ENCODE assay signal across 23 cellular contexts in the genomic region with DNA sequence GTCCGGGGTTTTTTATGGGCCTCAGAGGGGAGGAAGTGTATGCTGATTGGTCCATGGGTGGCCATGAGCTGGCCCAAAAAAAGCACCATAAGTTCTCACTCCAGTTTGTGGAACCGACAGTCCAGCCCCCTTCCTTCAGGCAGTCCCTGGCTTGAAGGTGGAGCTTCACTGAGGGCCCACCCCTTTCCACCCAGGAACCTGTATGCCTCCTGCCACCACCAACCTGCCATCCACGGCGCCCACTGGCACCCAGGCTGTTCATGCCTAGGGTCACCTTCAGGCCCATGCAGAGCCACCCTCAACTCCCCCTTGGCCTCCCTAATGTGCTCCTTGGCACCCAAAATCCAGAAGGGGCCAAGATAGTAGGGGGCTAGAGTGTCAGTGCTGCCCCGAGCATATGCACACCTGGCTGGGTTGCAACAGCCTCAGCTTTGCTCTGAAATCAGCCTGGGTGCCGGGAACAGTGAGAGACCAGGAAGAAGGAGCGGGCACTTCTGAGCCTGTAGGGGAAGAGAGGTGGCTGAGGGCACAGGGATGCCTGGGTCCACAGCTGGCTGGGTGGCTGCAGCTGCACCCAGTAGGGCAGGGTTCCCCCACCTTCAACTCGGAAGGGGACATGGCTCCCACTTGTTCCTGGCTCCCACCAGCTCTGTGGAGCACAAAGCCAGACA.
"Had no signal": no experiment of that assay in that cellular context is flagged by ENCODE, and none has a peak within 500 bp of the region (broad histone marks: within the 10 kb centered on the region; RNA-seq: fewer than 3 reads in every experiment).

No MANE protein-coding gene starts in this region.

- DNase-seq: activated CD4-positive, alpha-beta memory T cell treated with anti-CD3 and anti-CD28 coated beads, Interleukin-2, amount 10 ng/mL, durations not matched to agents 7 days and 5 days; activated CD4-positive, alpha-beta T cell treated with anti-CD3 and anti-CD28 coated beads for 36 hours; activated CD4-positive, alpha-beta T cell treated with anti-CD3 and anti-CD28 coated beads, Interleukin-2, amount 50 U/mL, for 1 hour; activated naive CD4-positive, alpha-beta T cell treated with anti-CD3 and anti-CD28 coated beads, Interleukin-2, amount 50 U/mL, for 16 hours; activated T-cell treated with anti-CD3 and anti-CD28 coated beads for 4 hours; activated T-cell treated with anti-CD3 and anti-CD28 coated beads, Interleukin-2, amount 50 U/mL, for 72 hours; amniotic stem cell; body of pancreas; KG1; NCI-H1048; NCI-H146; NCI-H187 treated with DMSO at 0.1 percent for 48 hours; NCI-H2081 treated with DMSO at 0.1 percent for 48 hours; NCI-H446; NCI-H524; Peyer's patch; SHP77 treated with DMSO at 0.1 percent for 48 hours; T-helper 17 cell; T1000 had no signal

- H3K27me3 ChIP-seq: ascending aorta, body of pancreas, Peyer's patch had no signal

- H3K9me3 ChIP-seq: ascending aorta, body of pancreas, Peyer's patch had no signal

- ATAC-seq: activated CD4-positive, alpha-beta T cell treated with anti-CD3 and anti-CD28 coated beads for 36 hours; activated T-cell treated with anti-CD3 and anti-CD28 coated beads, Interleukin-2, amount 50 U/mL, for 72 hours; body of pancreas; T-helper 17 cell had no signal

- H3K27me3 Mint-ChIP-seq: activated CD4-positive, alpha-beta memory T cell treated with anti-CD3 and anti-CD28 coated beads, Interleukin-2, amount 10 ng/mL, durations not matched to agents 7 days and 5 days; activated CD4-positive, alpha-beta T cell treated with anti-CD3 and anti-CD28 coated beads for 36 hours; T-helper 17 cell had no signal

- H3K4me3 ChIP-seq: ascending aorta, body of pancreas, Peyer's patch had no signal

- H3K27ac Mint-ChIP-seq: activated CD4-positive, alpha-beta memory T cell treated with anti-CD3 and anti-CD28 coated beads, Interleukin-2, amount 10 ng/mL, durations not matched to agents 7 days and 5 days; activated CD4-positive, alpha-beta T cell treated with anti-CD3 and anti-CD28 coated beads for 36 hours; activated T-cell treated with anti-CD3 and anti-CD28 coated beads, Interleukin-2, amount 50 U/mL, for 72 hours; activated T-helper 2 cell treated with anti-CD3 and anti-CD28 coated beads, Interferon-gamma antibody, Interleukin-2, Interleukin-4, amounts not matched to agents 10 μg/mL and 5 μg/mL and 100 μg/mL, durations not matched to agents 14 hours and 24 hours and 36 hours; T-helper 17 cell had no signal

- H3K9me3 Mint-ChIP-seq: activated CD4-positive, alpha-beta memory T cell treated with anti-CD3 and anti-CD28 coated beads, Interleukin-2, amount 10 ng/mL, durations not matched to agents 7 days and 5 days; activated T-cell treated with anti-CD3 and anti-CD28 coated beads, Interleukin-2, amount 50 U/mL, for 72 hours; activated T-helper 2 cell treated with anti-CD3 and anti-CD28 coated beads, Interferon-gamma antibody, Interleukin-2, Interleukin-4, amounts not matched to agents 10 μg/mL and 5 μg/mL and 100 μg/mL, durations not matched to agents 14 hours and 24 hours and 36 hours had no signal

- H3K4me1 Mint-ChIP-seq: activated CD4-positive, alpha-beta memory T cell treated with anti-CD3 and anti-CD28 coated beads, Interleukin-2, amount 10 ng/mL, durations not matched to agents 7 days and 5 days; activated CD4-positive, alpha-beta T cell treated with anti-CD3 and anti-CD28 coated beads for 36 hours; T-helper 17 cell had no signal

- H3K4me3 Mint-ChIP-seq: activated CD4-positive, alpha-beta memory T cell treated with anti-CD3 and anti-CD28 coated beads, Interleukin-2, amount 10 ng/mL, durations not matched to agents 7 days and 5 days; activated CD4-positive, alpha-beta T cell treated with anti-CD3 and anti-CD28 coated beads for 36 hours; activated T-cell treated with anti-CD3 and anti-CD28 coated beads, Interleukin-2, amount 50 U/mL, for 72 hours; T-helper 17 cell had no signal

- H3K4me1 ChIP-seq: ascending aorta, body of pancreas, Peyer's patch had no signal

- H3K36me3 ChIP-seq: ascending aorta, Peyer's patch had no signal

- H3K27ac ChIP-seq: ascending aorta, body of pancreas, Peyer's patch, RWPE1, VCaP had no signal
